ENCODE assay signal across 23 cellular contexts in genomic region chr3:129503387-129504010, GRCh38. TPM values are rescaled to one million over a fixed set of nuclear protein-coding genes. Genes with fewer than 3 reads are reported as not detected.
A peak's percentile ranks its signal among the peaks of the same experiment; 100 is the strongest.
DNase-seq lines count a peak whose midpoint lies in the region; ATAC-seq, FAIRE-seq and TF ChIP-seq lines count a peak whose summit lies in the region.
"Had no signal": no experiment of that assay in that cellular context is flagged by ENCODE, and none has a peak within 500 bp of the region (broad histone marks: within the 10 kb centered on the region; RNA-seq: fewer than 3 reads in every experiment).

No MANE protein-coding gene starts in this region.

- H3K18ac ChIP-seq in neuronal stem cell (ENCODE audit: low read length), result no peak overlapping the region

- TF ChIP-seq CTCF in PC-3 (conservative IDR thresholded peaks at IDR 0.05; ENCODE audit: low read depth, low read length) (no peak), kidney (IDR thresholded peaks at IDR 0.05; ENCODE audit: borderline replicate concordance, extremely low read depth, insufficient read depth) (no peak), hepatocyte (IDR thresholded peaks at IDR 0.05; ENCODE audit: poor library complexity) (no peak)

- no peak overlapping the region for H4K91ac ChIP-seq in neuronal stem cell (ENCODE audit: low read depth, low read length, poor library complexity)

- H3K4ac ChIP-seq in neuronal stem cell (ENCODE audit: low read length), result no peak overlapping the region

- H3K23ac ChIP-seq in neuronal stem cell (ENCODE audit: low read depth, low read length, poor library complexity), result no peak overlapping the region

- no peaks in the 10 kb centered on the region for H3K9me2 ChIP-seq in PC-3 (replicated peaks; ENCODE audit: low read length)
- H3K9me2 ChIP-seq in hepatocyte (replicated peaks; ENCODE audit: insufficient read depth), result no peaks in the 10 kb centered on the region

- DNase-seq in DMS79 treated with DMSO at 0.1 percent for 48 hours (lab: John Stamatoyannopoulos, UW) (peak; percentile 77), NCI-H1092 treated with DMSO at 0.1 percent for 48 hours (lab: John Stamatoyannopoulos, UW) (peak; percentile 91), PC-3 (peak; percentile 70), kidney (peak; percentile 21), neuronal stem cell (ENCODE audit: low spot score) (no peak), NCI-H526 (lab: John Stamatoyannopoulos, UW) (no peak), hepatocyte (ENCODE audit: low spot score) (no peak)
- DNase-seq: activated CD4-positive, alpha-beta T cell treated with anti-CD3 and anti-CD28 coated beads, Interleukin-2, amount 10 ng/mL, durations not matched to agents 7 days and 5 days; activated T-cell treated with anti-CD3 and anti-CD28 coated beads, Interleukin-2, amount 50 U/mL, for 4 hours; colonic mucosa; hippocampal formation; MM.1S; T-helper 9 cell had no signal

- no peak for FAIRE-seq in kidney (lab: Jason Lieb, UNC)
- FAIRE-seq: G401.6, GM19239 had no signal

- H2BK12ac ChIP-seq in neuronal stem cell (ENCODE audit: low read length), result no peak overlapping the region

- CTCF ChIA-PET in PC-3 (lab: Charles Lee), result no interaction called here

- no CpG with 5 or more reads among the region's 9 CpGs for WGBS in neuronal stem cell (ENCODE audit: extremely low coverage in 2 of 2, insufficient read length in 2 of 2, insufficient replicate concordance in 1 of 2), 2 donors
- 76% methylated on average over 9 of the region's 9 CpGs for WGBS in hepatocyte (ENCODE audit: low lambda C conversion rate, missing lambda C conversion rate)

- no peaks in the 10 kb centered on the region for H3K27me3 ChIP-seq in PC-3 (ENCODE audit: low read length)
- no peaks in the 10 kb centered on the region for H3K27me3 ChIP-seq in neuronal stem cell (ENCODE audit: control insufficient read depth in 3 of 3, insufficient read depth in 3 of 3, low read depth in 1 of 3, low read length in 3 of 3)
- H3K27me3 ChIP-seq in hepatocyte, result no peaks in the 10 kb centered on the region
- H3K27me3 ChIP-seq: colonic mucosa, tibial nerve had no signal

- BruUV-seq in PC-3 (replicated peaks; lab: Mats Ljungman, UMichigan), result no TSS peak

- no peak overlapping the region for H3K4me2 ChIP-seq in PC-3 (ENCODE audit: low read length)
- H3K4me2 ChIP-seq in neuronal stem cell (ENCODE audit: insufficient read depth, low read length, poor library complexity, severe bottlenecking), result no peak overlapping the region
- H3K4me2 ChIP-seq in hepatocyte, result no peak overlapping the region

- H2BK5ac ChIP-seq in neuronal stem cell (ENCODE audit: low read length), result no peak overlapping the region

- H2AK5ac ChIP-seq in neuronal stem cell (ENCODE audit: low read depth, low read length), result no peak overlapping the region

- H3K14ac ChIP-seq in neuronal stem cell (ENCODE audit: low read length), result no peak overlapping the region

- H3K36me3 ChIP-seq in PC-3 (ENCODE audit: low read depth, low read length), result no peaks in the 10 kb centered on the region
- H3K36me3 ChIP-seq in kidney (ENCODE audit: control insufficient read depth in 1 of 2, insufficient read depth in 2 of 2, low read length in 2 of 2), result peaks cover 16 to 20% of the 10 kb centered on the region in 2 donors
- peaks cover 23 to 85% of the 10 kb centered on the region in 2 donors for H3K36me3 ChIP-seq in neuronal stem cell (replicated peaks in 1 of 2; ENCODE audit: control insufficient read depth in 2 of 2, insufficient read depth in 2 of 2, low read length in 2 of 2)
- H3K36me3 ChIP-seq in hepatocyte (replicated peaks; ENCODE audit: insufficient read depth, low read depth), result no peaks in the 10 kb centered on the region
- H3K36me3 ChIP-seq: colonic mucosa had no signal

- H4K8ac ChIP-seq in neuronal stem cell (ENCODE audit: low read depth, low read length), result no peak overlapping the region

- no peaks in the 10 kb centered on the region for H3K9me3 ChIP-seq in PC-3 (ENCODE audit: low read length)
- no peaks in the 10 kb centered on the region for H3K9me3 ChIP-seq in kidney (ENCODE audit: control insufficient read depth in 1 of 2, low read length in 2 of 2)
- H3K9me3 ChIP-seq in neuronal stem cell (replicated peaks in 1 of 2; ENCODE audit: control insufficient read depth in 2 of 2, insufficient read depth in 1 of 2, low read depth in 1 of 2, low read length in 2 of 2), result no peaks in the 10 kb centered on the region
- H3K9me3 ChIP-seq in hepatocyte (ENCODE audit: low read depth), result no peaks in the 10 kb centered on the region
- H3K9me3 ChIP-seq: colonic mucosa, tibial nerve had no signal

- H2BK15ac ChIP-seq in neuronal stem cell (ENCODE audit: low read length), result no peak overlapping the region

- H3K4me3 ChIP-seq in PC-3 (ENCODE audit: low read length) (no peak overlapping the region), kidney (ENCODE audit: low read length in 2 of 2) (no peak overlapping the region), neuronal stem cell (ENCODE audit: low read length in 2 of 2) (no peak overlapping the region), hepatocyte (no peak overlapping the region)
- H3K4me3 ChIP-seq: colonic mucosa, tibial nerve had no signal

- H4K20me1 ChIP-seq in PC-3 (ENCODE audit: low read length), result no peaks in the 10 kb centered on the region
- no peaks in the 10 kb centered on the region for H4K20me1 ChIP-seq in hepatocyte (ENCODE audit: insufficient read depth, poor library complexity, severe bottlenecking)

- peaks cover 11% of the 10 kb centered on the region; the same call in 1 of the 2 replicates for H3K4me1 ChIP-seq in PC-3 (ENCODE audit: insufficient read depth, low read length)
- peaks cover 3% of the 10 kb centered on the region in 2 donors for H3K4me1 ChIP-seq in kidney (ENCODE audit: control insufficient read depth in 1 of 2, insufficient read depth in 1 of 2, low read depth in 1 of 2, low read length in 2 of 2)
- no peaks in the 10 kb centered on the region for H3K4me1 ChIP-seq in neuronal stem cell (ENCODE audit: control insufficient read depth in 2 of 2, insufficient read depth in 1 of 2, low read depth in 1 of 2, low read length in 2 of 2)
- no peaks in the 10 kb centered on the region for H3K4me1 ChIP-seq in hepatocyte (ENCODE audit: insufficient read depth)
- H3K4me1 ChIP-seq: colonic mucosa had no signal

- H3K27ac ChIP-seq in PC-3 (ENCODE audit: low read length) (peak overlapping the region; percentile 71), kidney (ENCODE audit: low read depth in 2 of 2, low read length in 2 of 2) (no peak overlapping the region), neuronal stem cell (replicated peaks; ENCODE audit: low read length) (no peak overlapping the region), hepatocyte (no peak overlapping the region)
- H3K27ac ChIP-seq: C4-2B, colonic mucosa had no signal

- intact Hi-C loops in PC-3 (cut with micrococcal nuclease) (no loop called here), kidney (cut with DNase I) (no loop called here)

- no peaks in the 10 kb centered on the region for H3K79me1 ChIP-seq in neuronal stem cell (ENCODE audit: low read depth, low read length)

- POLR2A ChIA-PET in PC-3 (lab: Charles Lee; ENCODE audit: unreplicated experiment), result no interaction called here

- no peak overlapping the region for H2BK120ac ChIP-seq in neuronal stem cell (ENCODE audit: low read depth, low read length)

- H3K9ac ChIP-seq in PC-3 (ENCODE audit: low read length) (peak overlapping the region; percentile 21; the same call in 1 of the 2 replicates), kidney (ENCODE audit: low read length in 2 of 2) (no peak overlapping the region), neuronal stem cell (ENCODE audit: low read depth, low read length, poor library complexity) (no peak overlapping the region)

- no peak overlapping the region for H2AFZ ChIP-seq in PC-3 (ENCODE audit: low read length)
- no peak overlapping the region for H2AFZ ChIP-seq in neuronal stem cell (ENCODE audit: low read length)
- no peak overlapping the region for H2AFZ ChIP-seq in hepatocyte

- H3F3A ChIP-seq in PC-3 (ENCODE audit: low read length, unreplicated experiment), result no peaks in the 10 kb centered on the region

- ATAC-seq in PC-3, result no peak
- no peak for ATAC-seq in GM21825 (IDR thresholded peaks at IDR 0.05; ENCODE audit: unreplicated experiment)
- ATAC-seq: activated T-cell treated with anti-CD3 and anti-CD28 coated beads, Interleukin-2, amount 50 U/mL, for 4 hours had no signal

- no peaks in the 10 kb centered on the region for H3K79me2 ChIP-seq in PC-3 (ENCODE audit: low read length)
- H3K79me2 ChIP-seq in hepatocyte, result no peaks in the 10 kb centered on the region

RNA-seq across cellular contexts. Expression of gene RHO, which starts 24.9 kb away (rescaled TPM):
- not detected in 2 replicates for total RNA-seq in PC-3 (2014; rRNA removed)
- not detected for total RNA-seq in kidney
- polyA plus RNA-seq in kidney (ENCODE audit: insufficient read depth, low read depth, low replicate concordance), result not detected
- 0.06 TPM for polyA plus RNA-seq in neuronal stem cell (2013, experiment 1 of 2)
- 0.01 TPM for polyA plus RNA-seq in neuronal stem cell (2013, experiment 2 of 2)
- total RNA-seq in hepatocyte, result not detected in 2 replicates
- 0.19 TPM in 1 of 2 replicates, not detected in the other for polyA plus RNA-seq in hepatocyte
- total RNA-seq: activated CD4-positive, alpha-beta T cell treated with anti-CD3 and anti-CD28 coated beads, Interleukin-2, amount 10 ng/mL, durations not matched to agents 7 days and 5 days; activated T-cell treated with anti-CD3 and anti-CD28 coated beads, Interleukin-2, amount 50 U/mL, for 4 hours; colonic mucosa; fibroblast of lung; HT-29; myocyte; Right ventricle myocardium inferior; tibial nerve had no signal
- polyA plus RNA-seq: adipose tissue, fibroblast of lung had no signal

RNA-seq across cellular contexts. Expression of gene H1-8, which starts 39.5 kb away (rescaled TPM):
- total RNA-seq in PC-3 (2014; rRNA removed), result not detected in 2 replicates
- not detected for total RNA-seq in kidney
- not detected for polyA plus RNA-seq in kidney (ENCODE audit: insufficient read depth, low read depth, low replicate concordance)
- not detected for polyA plus RNA-seq in neuronal stem cell (2013, experiment 1 of 2)
- polyA plus RNA-seq in neuronal stem cell (2013, experiment 2 of 2), result not detected
- not detected in 2 replicates for total RNA-seq in hepatocyte
- not detected in 2 replicates for polyA plus RNA-seq in hepatocyte
- total RNA-seq: activated CD4-positive, alpha-beta T cell treated with anti-CD3 and anti-CD28 coated beads, Interleukin-2, amount 10 ng/mL, durations not matched to agents 7 days and 5 days; activated T-cell treated with anti-CD3 and anti-CD28 coated beads, Interleukin-2, amount 50 U/mL, for 4 hours; colonic mucosa; fibroblast of lung; HT-29; myocyte; Right ventricle myocardium inferior; tibial nerve had no signal
- polyA plus RNA-seq: adipose tissue, fibroblast of lung had no signal

Comparison
In these comparisons a context has a peak if more than half of its experiments do, and no peak if none do; other contexts are left out.
1. DNase-seq: peak in DMS79 treated with DMSO at 0.1 percent for 48 hours (single experiment), NCI-H1092 treated with DMSO at 0.1 percent for 48 hours (single experiment), PC-3 (single experiment) and kidney (single experiment); none in neuronal stem cell (single experiment), NCI-H526 (0 of 2) and hepatocyte (single experiment).